1 cellular context compared by ENCODE assay signal in the genomic region with DNA sequence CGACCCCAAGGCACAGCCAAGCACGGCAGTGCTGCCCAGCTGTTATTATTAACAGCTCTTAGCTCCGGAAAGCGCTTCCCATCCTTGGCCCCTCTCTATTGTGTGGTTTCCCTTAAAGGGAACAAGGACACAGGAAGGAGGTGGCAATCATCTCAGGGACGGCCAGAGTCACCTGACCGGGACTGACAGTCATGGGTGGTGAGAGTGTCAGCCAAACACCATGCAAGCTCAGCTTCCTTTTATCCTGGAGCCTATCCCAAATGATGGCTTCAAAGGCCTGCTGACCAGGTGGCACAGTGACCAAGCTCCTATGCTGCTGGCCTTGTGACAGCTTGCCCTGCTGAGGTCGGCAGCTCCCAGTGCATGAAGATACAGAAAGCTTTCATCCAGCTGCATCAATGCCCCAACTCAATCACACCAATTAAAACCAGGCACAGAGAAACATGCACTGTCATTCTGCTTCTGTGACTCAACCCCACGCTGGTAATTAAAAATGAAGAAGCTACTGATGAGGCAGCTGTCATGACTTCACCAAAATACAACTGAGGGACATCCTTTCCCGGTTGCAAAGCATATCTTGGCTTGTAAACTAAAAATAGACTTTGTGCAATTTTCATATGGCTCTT.
TF ChIP-seq lines count a peak whose summit lies in the region.

No MANE protein-coding gene starts in this region.

TF ChIP-seq in SK-N-SH treated with all-trans-retinoic acid at 6 μM for 48 hours, 23 proteins besides CTCF, POLR2A, EP300 and RAD21 (continued from another document):
- TF ChIP-seq, protein P1, sequence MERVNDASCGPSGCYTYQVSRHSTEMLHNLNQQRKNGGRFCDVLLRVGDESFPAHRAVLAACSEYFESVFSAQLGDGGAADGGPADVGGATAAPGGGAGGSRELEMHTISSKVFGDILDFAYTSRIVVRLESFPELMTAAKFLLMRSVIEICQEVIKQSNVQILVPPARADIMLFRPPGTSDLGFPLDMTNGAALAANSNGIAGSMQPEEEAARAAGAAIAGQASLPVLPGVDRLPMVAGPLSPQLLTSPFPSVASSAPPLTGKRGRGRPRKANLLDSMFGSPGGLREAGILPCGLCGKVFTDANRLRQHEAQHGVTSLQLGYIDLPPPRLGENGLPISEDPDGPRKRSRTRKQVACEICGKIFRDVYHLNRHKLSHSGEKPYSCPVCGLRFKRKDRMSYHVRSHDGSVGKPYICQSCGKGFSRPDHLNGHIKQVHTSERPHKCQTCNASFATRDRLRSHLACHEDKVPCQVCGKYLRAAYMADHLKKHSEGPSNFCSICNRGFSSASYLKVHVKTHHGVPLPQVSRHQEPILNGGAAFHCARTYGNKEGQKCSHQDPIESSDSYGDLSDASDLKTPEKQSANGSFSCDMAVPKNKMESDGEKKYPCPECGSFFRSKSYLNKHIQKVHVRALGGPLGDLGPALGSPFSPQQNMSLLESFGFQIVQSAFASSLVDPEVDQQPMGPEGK (CRISPR knock-in tag; IDR thresholded peaks at IDR 0.05; ENCODE audit: borderline replicate concordance), result no peak
- TF ChIP-seq, protein P2, sequence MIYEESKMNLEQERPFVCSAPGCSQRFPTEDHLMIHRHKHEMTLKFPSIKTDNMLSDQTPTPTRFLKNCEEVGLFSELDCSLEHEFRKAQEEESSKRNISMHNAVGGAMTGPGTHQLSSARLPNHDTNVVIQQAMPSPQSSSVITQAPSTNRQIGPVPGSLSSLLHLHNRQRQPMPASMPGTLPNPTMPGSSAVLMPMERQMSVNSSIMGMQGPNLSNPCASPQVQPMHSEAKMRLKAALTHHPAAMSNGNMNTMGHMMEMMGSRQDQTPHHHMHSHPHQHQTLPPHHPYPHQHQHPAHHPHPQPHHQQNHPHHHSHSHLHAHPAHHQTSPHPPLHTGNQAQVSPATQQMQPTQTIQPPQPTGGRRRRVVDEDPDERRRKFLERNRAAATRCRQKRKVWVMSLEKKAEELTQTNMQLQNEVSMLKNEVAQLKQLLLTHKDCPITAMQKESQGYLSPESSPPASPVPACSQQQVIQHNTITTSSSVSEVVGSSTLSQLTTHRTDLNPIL (CRISPR knock-in tag; IDR thresholded peaks at IDR 0.05; ENCODE audit: low read depth), result no peak
- TF ChIP-seq BACH2 (CRISPR knock-in tag; IDR thresholded peaks at IDR 0.05; ENCODE audit: borderline replicate concordance) (no peak), TOX (CRISPR knock-in tag; IDR thresholded peaks at IDR 0.05; ENCODE audit: borderline replicate concordance) (no peak)
